17 cellular contexts compared by ENCODE assay signal in genomic region chr2:137525644-137526190, GRCh38.
"Had no signal": no experiment of that assay in that cellular context is flagged by ENCODE, and none has a peak within 500 bp of the region (broad histone marks: within the 10 kb centered on the region; RNA-seq: fewer than 3 reads in every experiment).

No MANE protein-coding gene starts in this region.

- H3K9me3 ChIP-seq: ascending aorta, esophagus squamous epithelium, heart left ventricle, sigmoid colon, tibial nerve had no signal

- H3K27me3 Mint-ChIP-seq: activated CD8-positive, alpha-beta T cell treated with anti-CD3 and anti-CD28 coated beads for 36 hours; activated naive CD8-positive, alpha-beta T cell treated with anti-CD3 and anti-CD28 coated beads, Interleukin-2, amount 50 U/mL, for 24 hours; stimulated activated naive B cell treated with anti-CD40 and anti-IgM and Interleukin-4, amounts not matched to agents 10 μg/mL and 1 μg/mL and 100 μg/mL, for 72 hours had no signal

- H3K36me3 ChIP-seq: ascending aorta, cardiac muscle cell, esophagus squamous epithelium, heart left ventricle, sigmoid colon, tibial nerve had no signal

- H3K36me3 Mint-ChIP-seq: stimulated activated naive B cell treated with anti-CD40 and anti-IgM and Interleukin-4, amounts not matched to agents 10 μg/mL and 1 μg/mL and 100 μg/mL, for 72 hours had no signal

- H3K4me3 ChIP-seq: ascending aorta, cardiac muscle cell, esophagus squamous epithelium, heart left ventricle, sigmoid colon, tibial nerve had no signal

- H3K27ac ChIP-seq: ascending aorta, cardiac muscle cell, esophagus squamous epithelium, heart left ventricle, sigmoid colon, tibial nerve had no signal

- FAIRE-seq: islet of Langerhans had no signal

- H3K27me3 ChIP-seq: ascending aorta, cardiac muscle cell, esophagus squamous epithelium, heart left ventricle, sigmoid colon, tibial nerve had no signal

- H3K4me1 Mint-ChIP-seq: activated naive CD8-positive, alpha-beta T cell treated with anti-CD3 and anti-CD28 coated beads, Interleukin-2, amount 50 U/mL, for 24 hours; stimulated activated naive B cell treated with anti-CD40 and anti-IgM and Interleukin-4, amounts not matched to agents 10 μg/mL and 1 μg/mL and 100 μg/mL, for 72 hours had no signal

- DNase-seq: activated CD4-positive, alpha-beta T cell treated with anti-CD3 and anti-CD28 coated beads for 1 hour; activated CD8-positive, alpha-beta memory T cell treated with anti-CD3 and anti-CD28 coated beads, Interleukin-2, amount 50 U/mL, for 4 hours; activated CD8-positive, alpha-beta T cell treated with anti-CD3 and anti-CD28 coated beads for 36 hours; activated naive CD8-positive, alpha-beta T cell treated with anti-CD3 and anti-CD28 coated beads, Interleukin-2, amount 50 U/mL, for 24 hours; activated T-cell treated with anti-CD3 and anti-CD28 coated beads, Interleukin-2, amount 50 U/mL, for 72 hours; esophagus squamous epithelium; foreskin fibroblast; heart left ventricle; mesenchymal stem cell; sigmoid colon; stimulated activated CD4-positive, alpha-beta T cell treated with anti-CD3 and anti-CD28 coated beads, Interleukin-2, amount 100 ng/mL, for 24 hours; stimulated activated naive B cell treated with anti-CD40 and anti-IgM and Interleukin-4, amounts not matched to agents 10 μg/mL and 1 μg/mL and 100 μg/mL, for 72 hours had no signal

- ATAC-seq: activated CD8-positive, alpha-beta T cell treated with anti-CD3 and anti-CD28 coated beads for 36 hours; activated naive CD8-positive, alpha-beta T cell treated with anti-CD3 and anti-CD28 coated beads, Interleukin-2, amount 50 U/mL, for 24 hours; activated T-cell treated with anti-CD3 and anti-CD28 coated beads, Interleukin-2, amount 50 U/mL, for 72 hours; heart left ventricle; left lobe of liver; stimulated activated naive B cell treated with anti-CD40 and anti-IgM and Interleukin-4, amounts not matched to agents 10 μg/mL and 1 μg/mL and 100 μg/mL, for 72 hours had no signal

- H3K27ac Mint-ChIP-seq: activated CD8-positive, alpha-beta T cell treated with anti-CD3 and anti-CD28 coated beads for 36 hours; activated naive CD8-positive, alpha-beta T cell treated with anti-CD3 and anti-CD28 coated beads, Interleukin-2, amount 50 U/mL, for 24 hours; activated T-cell treated with anti-CD3 and anti-CD28 coated beads, Interleukin-2, amount 50 U/mL, for 72 hours; stimulated activated naive B cell treated with anti-CD40 and anti-IgM and Interleukin-4, amounts not matched to agents 10 μg/mL and 1 μg/mL and 100 μg/mL, for 72 hours had no signal

- H3K4me3 Mint-ChIP-seq: activated CD8-positive, alpha-beta T cell treated with anti-CD3 and anti-CD28 coated beads for 36 hours; activated naive CD8-positive, alpha-beta T cell treated with anti-CD3 and anti-CD28 coated beads, Interleukin-2, amount 50 U/mL, for 24 hours; activated T-cell treated with anti-CD3 and anti-CD28 coated beads, Interleukin-2, amount 50 U/mL, for 72 hours; stimulated activated naive B cell treated with anti-CD40 and anti-IgM and Interleukin-4, amounts not matched to agents 10 μg/mL and 1 μg/mL and 100 μg/mL, for 72 hours had no signal

- H3K4me1 ChIP-seq: ascending aorta, esophagus squamous epithelium, heart left ventricle, sigmoid colon had no signal

- H3K9me3 Mint-ChIP-seq: activated CD8-positive, alpha-beta T cell treated with anti-CD3 and anti-CD28 coated beads for 36 hours; activated naive CD8-positive, alpha-beta T cell treated with anti-CD3 and anti-CD28 coated beads, Interleukin-2, amount 50 U/mL, for 24 hours had no signal
